ENCODE assay signal across 30 cellular contexts in genomic region chr9:72875221-72875620, GRCh38.
"Had no signal": no experiment of that assay in that cellular context is flagged by ENCODE, and none has a peak within 500 bp of the region (broad histone marks: within the 10 kb centered on the region; RNA-seq: fewer than 3 reads in every experiment).

No MANE protein-coding gene starts in this region.

- H3K9me3 ChIP-seq: body of pancreas, colonic mucosa, gastrocnemius medialis had no signal

- H3K4me3 ChIP-seq: body of pancreas, colonic mucosa, gastrocnemius medialis, heart left ventricle had no signal

- DNase-seq: activated CD4-positive, alpha-beta memory T cell treated with anti-CD3 and anti-CD28 coated beads, Interleukin-2, amount 10 ng/mL, durations not matched to agents 7 days and 5 days; activated CD4-positive, alpha-beta T cell treated with anti-CD3 and anti-CD28 coated beads for 1 hour; activated CD4-positive, alpha-beta T cell treated with anti-CD3 and anti-CD28 coated beads for 4 hours; activated CD4-positive, alpha-beta T cell treated with anti-CD3 and anti-CD28 coated beads, Interleukin-2, amount 10 ng/mL, durations not matched to agents 7 days and 5 days; activated CD4-positive, alpha-beta T cell treated with anti-CD3 and anti-CD28 coated beads, Interleukin-2, amount 50 U/mL, for 4 hours; activated CD8-positive, alpha-beta memory T cell treated with anti-CD3 and anti-CD28 coated beads, Interleukin-2, amount 50 U/mL, for 48 hours; activated gamma-delta T cell treated with Interleukin-2 at 50 U/mL for 16 hours; activated naive CD4-positive, alpha-beta T cell treated with anti-CD3 and anti-CD28 coated beads, Interleukin-2, amount 50 U/mL, for 16 hours; activated naive CD4-positive, alpha-beta T cell treated with Interleukin-2 at 50 U/mL for 16 hours; activated T-cell treated with anti-CD3 and anti-CD28 coated beads for 4 hours; activated T-cell treated with anti-CD3 and anti-CD28 coated beads, Interleukin-2, amount 50 U/mL, for 24 hours; activated T-cell treated with anti-CD3 and anti-CD28 coated beads, Interleukin-2, amount 50 U/mL, for 72 hours; amniotic stem cell; anterior cingulate cortex; body of pancreas; caudate nucleus; cerebellar nuclear complex; colonic mucosa; effector CD8-positive, alpha-beta T cell; foreskin fibroblast; gastrocnemius medialis; glutamatergic neuron; heart left ventricle; T-helper 2 cell had no signal

- H3K27me3 ChIP-seq: body of pancreas, colonic mucosa, gastrocnemius medialis, heart left ventricle had no signal

- ATAC-seq: activated T-cell treated with anti-CD3 and anti-CD28 coated beads, Interleukin-2, amount 50 U/mL, for 72 hours; body of pancreas; gastrocnemius medialis; heart left ventricle; WTC11 had no signal

- H3K36me3 ChIP-seq: colonic mucosa, gastrocnemius medialis, heart left ventricle had no signal

- H3K27ac ChIP-seq: body of pancreas, colonic mucosa, epithelial cell of prostate, gastrocnemius medialis, heart left ventricle, VCaP had no signal

- FAIRE-seq: endometrium, endothelial cell of umbilical vein, TTC549 had no signal
